Comparison of ENCODE assay signal across 1 cellular context in the genomic region with DNA sequence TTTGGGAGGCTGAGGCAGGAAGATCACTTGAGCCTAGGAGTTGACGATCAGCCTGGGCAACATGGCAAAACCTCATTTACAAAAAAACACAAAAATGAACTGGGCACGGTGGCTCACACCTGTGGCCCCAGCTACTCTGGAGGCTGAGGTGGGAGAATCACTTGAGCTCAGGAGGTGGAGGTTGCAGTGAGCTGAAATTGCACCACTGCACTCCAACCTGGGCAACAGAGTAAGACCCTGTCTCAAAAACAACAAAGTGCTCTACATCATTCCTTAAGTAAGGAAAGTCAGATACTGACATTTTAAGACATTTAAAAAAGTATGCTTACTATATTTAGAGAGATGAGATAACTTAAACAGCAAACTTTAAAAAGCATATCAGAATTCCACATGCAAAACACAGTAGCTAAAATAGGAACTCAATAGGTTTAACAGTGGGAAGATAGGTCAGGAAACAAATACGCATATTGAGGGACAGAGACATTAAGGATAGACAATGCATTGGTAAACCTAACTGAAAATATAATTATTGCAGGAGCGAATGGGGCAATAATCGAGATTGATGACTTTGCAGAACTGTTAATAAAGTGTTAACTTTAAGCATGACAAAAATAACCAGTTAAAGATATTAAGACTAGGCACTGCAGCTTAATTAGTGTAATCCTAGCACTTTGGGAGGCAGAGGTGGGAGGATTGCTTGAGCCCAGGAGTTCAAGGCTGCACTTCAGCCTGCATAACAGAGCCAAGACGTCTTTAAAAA.
TF ChIP-seq lines count a peak whose summit lies in the region.

No MANE protein-coding gene starts in this region.

TF ChIP-seq in SK-N-SH treated with all-trans-retinoic acid at 6 μM for 48 hours, 23 proteins besides CTCF, POLR2A, EP300 and RAD21 (continued from another document):
- TF ChIP-seq GLIS3 (CRISPR knock-in tag; IDR thresholded peaks at IDR 0.05) (no peak), ZFP30 (CRISPR knock-in tag; IDR thresholded peaks at IDR 0.05) (no peak)
- TF ChIP-seq, protein P1, sequence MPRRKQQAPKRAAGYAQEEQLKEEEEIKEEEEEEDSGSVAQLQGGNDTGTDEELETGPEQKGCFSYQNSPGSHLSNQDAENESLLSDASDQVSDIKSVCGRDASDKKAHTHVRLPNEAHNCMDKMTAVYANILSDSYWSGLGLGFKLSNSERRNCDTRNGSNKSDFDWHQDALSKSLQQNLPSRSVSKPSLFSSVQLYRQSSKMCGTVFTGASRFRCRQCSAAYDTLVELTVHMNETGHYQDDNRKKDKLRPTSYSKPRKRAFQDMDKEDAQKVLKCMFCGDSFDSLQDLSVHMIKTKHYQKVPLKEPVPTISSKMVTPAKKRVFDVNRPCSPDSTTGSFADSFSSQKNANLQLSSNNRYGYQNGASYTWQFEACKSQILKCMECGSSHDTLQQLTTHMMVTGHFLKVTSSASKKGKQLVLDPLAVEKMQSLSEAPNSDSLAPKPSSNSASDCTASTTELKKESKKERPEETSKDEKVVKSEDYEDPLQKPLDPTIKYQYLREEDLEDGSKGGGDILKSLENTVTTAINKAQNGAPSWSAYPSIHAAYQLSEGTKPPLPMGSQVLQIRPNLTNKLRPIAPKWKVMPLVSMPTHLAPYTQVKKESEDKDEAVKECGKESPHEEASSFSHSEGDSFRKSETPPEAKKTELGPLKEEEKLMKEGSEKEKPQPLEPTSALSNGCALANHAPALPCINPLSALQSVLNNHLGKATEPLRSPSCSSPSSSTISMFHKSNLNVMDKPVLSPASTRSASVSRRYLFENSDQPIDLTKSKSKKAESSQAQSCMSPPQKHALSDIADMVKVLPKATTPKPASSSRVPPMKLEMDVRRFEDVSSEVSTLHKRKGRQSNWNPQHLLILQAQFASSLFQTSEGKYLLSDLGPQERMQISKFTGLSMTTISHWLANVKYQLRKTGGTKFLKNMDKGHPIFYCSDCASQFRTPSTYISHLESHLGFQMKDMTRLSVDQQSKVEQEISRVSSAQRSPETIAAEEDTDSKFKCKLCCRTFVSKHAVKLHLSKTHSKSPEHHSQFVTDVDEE (CRISPR knock-in tag; IDR thresholded peaks at IDR 0.05), result no peak
- TF ChIP-seq, protein P2, sequence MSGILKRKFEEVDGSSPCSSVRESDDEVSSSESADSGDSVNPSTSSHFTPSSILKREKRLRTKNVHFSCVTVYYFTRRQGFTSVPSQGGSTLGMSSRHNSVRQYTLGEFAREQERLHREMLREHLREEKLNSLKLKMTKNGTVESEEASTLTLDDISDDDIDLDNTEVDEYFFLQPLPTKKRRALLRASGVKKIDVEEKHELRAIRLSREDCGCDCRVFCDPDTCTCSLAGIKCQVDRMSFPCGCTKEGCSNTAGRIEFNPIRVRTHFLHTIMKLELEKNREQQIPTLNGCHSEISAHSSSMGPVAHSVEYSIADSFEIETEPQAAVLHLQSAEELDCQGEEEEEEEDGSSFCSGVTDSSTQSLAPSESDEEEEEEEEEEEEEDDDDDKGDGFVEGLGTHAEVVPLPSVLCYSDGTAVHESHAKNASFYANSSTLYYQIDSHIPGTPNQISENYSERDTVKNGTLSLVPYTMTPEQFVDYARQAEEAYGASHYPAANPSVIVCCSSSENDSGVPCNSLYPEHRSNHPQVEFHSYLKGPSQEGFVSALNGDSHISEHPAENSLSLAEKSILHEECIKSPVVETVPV (CRISPR knock-in tag; IDR thresholded peaks at IDR 0.05), result no peak
